Comparison of ENCODE assay signal across 8 cellular contexts in the genomic region with DNA sequence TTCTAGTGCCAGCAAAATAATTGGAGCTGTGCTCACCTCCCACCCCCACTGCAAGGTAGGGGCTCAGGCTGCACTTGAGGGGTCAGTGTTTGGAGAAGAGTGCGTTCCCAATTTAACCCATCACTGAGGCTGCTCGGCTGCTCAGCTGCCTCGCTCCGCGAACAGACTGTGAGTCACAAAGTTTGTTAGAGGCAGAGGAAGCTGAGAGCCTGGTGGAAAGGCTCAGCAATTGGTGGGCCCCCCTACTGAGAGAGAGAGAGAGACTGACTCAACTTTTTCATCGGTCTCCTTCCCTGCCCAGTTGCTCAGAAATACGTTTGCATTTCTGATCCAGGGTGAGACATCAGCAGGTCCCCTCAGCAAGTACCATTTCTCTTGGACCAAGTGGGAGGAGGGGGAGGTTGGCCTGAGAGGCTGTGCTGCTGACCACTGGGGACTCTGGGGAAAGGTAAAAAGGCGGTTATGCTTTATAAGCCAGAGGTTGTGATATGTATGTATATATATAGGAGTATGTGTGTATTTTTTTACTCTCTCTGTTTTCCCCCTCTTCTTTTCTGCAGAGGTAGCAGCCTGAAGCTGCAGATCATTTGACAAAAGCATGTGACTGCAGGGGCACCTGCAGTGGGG. TPM values are rescaled to one million over a fixed set of nuclear protein-coding genes. Genes with fewer than 3 reads are reported as not detected.
DNase-seq lines count a peak whose midpoint lies in the region; TF ChIP-seq lines count a peak whose summit lies in the region.

No MANE protein-coding gene starts in this region.

- CTCF ChIA-PET in GM10248 (lab: Yijun Ruan, JAX), result interaction anchor here (1.5 kb wide), 1 partner anchor 40 kb away, joined by 3 read pairs; no protein-coding TSS in a partner anchor

- DNase-seq in ELF-1 (ENCODE audit: low read depth, low spot score), result peak; percentile 63
- DNase-seq in NCI-H2227 treated with DMSO at 0.1 percent for 48 hours (lab: John Stamatoyannopoulos, UW), result peak; percentile 18
- DNase-seq in activated T-cell treated with anti-CD3 and anti-CD28 coated beads, Interleukin-2, amount 50 U/mL, for 48 hours, result peak; percentile 69 to 77
- DNase-seq in hepatic stellate cell (ENCODE audit: low spot score), result peak; percentile 52
- DNase-seq in stimulated activated CD4-positive, alpha-beta T cell treated with anti-CD3 and anti-CD28 coated beads, Interleukin-2, amount 100 ng/mL, for 24 hours, result peak; percentile 55 to 61
- DNase-seq in GM10248 (ENCODE audit: extremely low spot score), result no peak
- no peak for DNase-seq in NCI-H2029 (lab: John Stamatoyannopoulos, UW)
- DNase-seq in mucosa of gallbladder (ENCODE audit: low spot score), result no peak

- no peak for TF ChIP-seq CTCF in GM10248 (IDR thresholded peaks at IDR 0.05; ENCODE audit: control extremely low read depth, extremely low read depth, low read depth, missing control alignments)

- POLR2A ChIA-PET in GM10248 (lab: Yijun Ruan, JAX), result interaction anchor here (0.6 kb wide), 1 partner anchor 376 kb away, joined by 4 read pairs; no protein-coding TSS in a partner anchor

RNA-seq across cellular contexts. Expression of a gene that starts 1.5 kb away (rescaled TPM):
- 1.8 TPM for total RNA-seq in mucosa of gallbladder

Comparison
In these comparisons a context has a peak if more than half of its experiments do, and no peak if none do; other contexts are left out.
1. DNase-seq: peak in ELF-1 (single experiment), NCI-H2227 treated with DMSO at 0.1 percent for 48 hours (single experiment), activated T-cell treated with anti-CD3 and anti-CD28 coated beads, Interleukin-2, amount 50 U/mL, for 48 hours (2 of 2), hepatic stellate cell (single experiment) and stimulated activated CD4-positive, alpha-beta T cell treated with anti-CD3 and anti-CD28 coated beads, Interleukin-2, amount 100 ng/mL, for 24 hours (2 of 2); none in GM10248 (single experiment), NCI-H2029 (single experiment) and mucosa of gallbladder (single experiment).